Comparison of ENCODE assay signal across 8 cellular contexts in genomic region chr16:50326835-50327465, GRCh38. TPM values are rescaled to one million over a fixed set of nuclear protein-coding genes. Genes with fewer than 3 reads are reported as not detected.
A peak's percentile ranks its signal among the peaks of the same experiment; 100 is the strongest.
DNase-seq lines count a peak whose midpoint lies in the region; ATAC-seq, FAIRE-seq and TF ChIP-seq lines count a peak whose summit lies in the region.

No MANE protein-coding gene starts in this region.

- H3K27ac Mint-ChIP-seq in activated CD8-positive, alpha-beta T cell treated with anti-CD3 and anti-CD28 coated beads, Interleukin-2, amount 10 ng/mL, durations not matched to agents 7 days and 5 days, result peak overlapping the region; percentile 78
- no peak overlapping the region for H3K27ac Mint-ChIP-seq in progenitor cell of endocrine pancreas

- TF ChIP-seq CTCF in BJ (IDR thresholded peaks at IDR 0.05; ENCODE audit: insufficient read depth, low read depth, low read length) (peak; percentile 58), progenitor cell of endocrine pancreas (IDR thresholded peaks at IDR 0.05; ENCODE audit: unreplicated experiment) (peak; percentile 45)

- H3K4me3 ChIP-seq in BJ (ENCODE audit: low read depth, low read length), result no peak overlapping the region

- no peak overlapping the region for H3K4me3 Mint-ChIP-seq in activated CD8-positive, alpha-beta T cell treated with anti-CD3 and anti-CD28 coated beads, Interleukin-2, amount 10 ng/mL, durations not matched to agents 7 days and 5 days
- H3K4me3 Mint-ChIP-seq in progenitor cell of endocrine pancreas (ENCODE audit: low read depth), result no peak overlapping the region

- FAIRE-seq in HTR-8/SVneo (lab: Jason Lieb, UNC), result no peak

- TF ChIP-seq EP300 in Ishikawa (IDR thresholded peaks at IDR 0.05; ENCODE audit: borderline replicate concordance), result no peak

- peaks cover 62% of the 10 kb centered on the region for H3K4me1 Mint-ChIP-seq in activated CD8-positive, alpha-beta T cell treated with anti-CD3 and anti-CD28 coated beads, Interleukin-2, amount 10 ng/mL, durations not matched to agents 7 days and 5 days (ENCODE audit: low read depth)
- H3K4me1 Mint-ChIP-seq in progenitor cell of endocrine pancreas (ENCODE audit: low read depth), result peaks cover 4% of the 10 kb centered on the region

- DNase-seq in BJ (ENCODE audit: low read depth), result no peak
- peak; percentile 88 for DNase-seq in activated CD8-positive, alpha-beta T cell treated with anti-CD3 and anti-CD28 coated beads, Interleukin-2, amount 10 ng/mL, durations not matched to agents 7 days and 5 days
- no peak for DNase-seq in progenitor cell of endocrine pancreas (ENCODE audit: low spot score, unreplicated experiment)
- no peak for DNase-seq in DMS153 treated with DMSO at 0.1 percent for 48 hours (lab: John Stamatoyannopoulos, UW; ENCODE audit: unreplicated experiment)
- DNase-seq in HTR-8/SVneo (ENCODE audit: insufficient read length, low spot score), result no peak

- H3K27me3 Mint-ChIP-seq in activated CD8-positive, alpha-beta T cell treated with anti-CD3 and anti-CD28 coated beads, Interleukin-2, amount 10 ng/mL, durations not matched to agents 7 days and 5 days (ENCODE audit: low read depth), result no peaks in the 10 kb centered on the region
- no peaks in the 10 kb centered on the region for H3K27me3 Mint-ChIP-seq in progenitor cell of endocrine pancreas

- POLR2A ChIA-PET in BJ (lab: Charles Lee), result interaction anchor here (0.6 to 0.7 kb wide), 2 partner anchors 73 to 155 kb away, joined by 3 to 5 read pairs; no protein-coding TSS in a partner anchor
- POLR2A ChIA-PET in activated CD8-positive, alpha-beta T cell treated with anti-CD3 and anti-CD28 coated beads, Interleukin-2, amount 10 ng/mL, durations not matched to agents 7 days and 5 days (lab: Charles Lee), result interaction anchor here (0.8 to 4.8 kb wide), 12 partner anchors 12 to 479 kb away, joined by 3 to 38 read pairs (median 4); partner anchors contain the start of gene SNX20

- H3K9me3 Mint-ChIP-seq in activated CD8-positive, alpha-beta T cell treated with anti-CD3 and anti-CD28 coated beads, Interleukin-2, amount 10 ng/mL, durations not matched to agents 7 days and 5 days (ENCODE audit: insufficient read depth), result no peaks in the 10 kb centered on the region
- H3K9me3 Mint-ChIP-seq in progenitor cell of endocrine pancreas (ENCODE audit: low read depth), result no peaks in the 10 kb centered on the region

- ATAC-seq in GM19023 (IDR thresholded peaks at IDR 0.05; ENCODE audit: unreplicated experiment), result peak; percentile 76
- ATAC-seq in activated CD8-positive, alpha-beta T cell treated with anti-CD3 and anti-CD28 coated beads, Interleukin-2, amount 10 ng/mL, durations not matched to agents 7 days and 5 days, result peak; percentile 96
- peak; percentile 69 for ATAC-seq in esophagus mucosa

- H3K36me3 Mint-ChIP-seq in activated CD8-positive, alpha-beta T cell treated with anti-CD3 and anti-CD28 coated beads, Interleukin-2, amount 10 ng/mL, durations not matched to agents 7 days and 5 days (ENCODE audit: low read depth), result peaks cover 72% of the 10 kb centered on the region
- peaks cover 13% of the 10 kb centered on the region for H3K36me3 Mint-ChIP-seq in progenitor cell of endocrine pancreas (ENCODE audit: insufficient read depth)

- peak; percentile 40 for TF ChIP-seq RAD21 in Ishikawa (IDR thresholded peaks at IDR 0.05; ENCODE audit: low read depth)

- CTCF ChIA-PET in BJ (lab: Yijun Ruan, JAX), result interaction anchor here (0.9 to 2.2 kb wide), 18 partner anchors 11 to 479 kb away, joined by 3 to 12 read pairs (median 4); partner anchors contain the start of gene CNEP1R1
- CTCF ChIA-PET in activated CD8-positive, alpha-beta T cell treated with anti-CD3 and anti-CD28 coated beads, Interleukin-2, amount 10 ng/mL, durations not matched to agents 7 days and 5 days (lab: Charles Lee), result interaction anchor here (0.7 to 15.0 kb wide), 49 partner anchors 9 to 481 kb away, joined by 3 to 439 read pairs (median 5); partner anchors contain the start of genes ADCY7, CNEP1R1 and HEATR3

- H3K27me3 ChIP-seq in BJ (ENCODE audit: control insufficient read depth, insufficient read depth, low read length), result no peaks in the 10 kb centered on the region

- peaks cover 4% of the 10 kb centered on the region; the same call in 1 of the 2 replicates for H3K36me3 ChIP-seq in BJ (ENCODE audit: control insufficient read depth, insufficient read depth, low read length)

TF ChIP-seq in Ishikawa, 13 proteins besides CTCF, POLR2A, EP300 and RAD21:
- TF ChIP-seq CEBPB (IDR thresholded peaks at IDR 0.05) (no peak), YY1 (IDR thresholded peaks at IDR 0.05; ENCODE audit: low read depth) (no peak), TCF12 (IDR thresholded peaks at IDR 0.05; ENCODE audit: low read depth) (no peak), REST (IDR thresholded peaks at IDR 0.05; ENCODE audit: low read depth) (no peak), EGR1 (IDR thresholded peaks at IDR 0.05) (no peak), CREB1 (IDR thresholded peaks at IDR 0.05; ENCODE audit: low read depth) (no peak)

RNA-seq across cellular contexts. Expression of gene BRD7, which starts 41.8 kb away (rescaled TPM):
- polyA plus RNA-seq in BJ (2011; rRNA removed), result 30.3 and 51.7 TPM in 2 replicates
- polyA minus RNA-seq in BJ (2011; rRNA and poly(A)+ RNA removed), result 21.6 and 22.0 TPM in 2 replicates
- 10 to 100 TPM; 88.9 to 90.4 TPM for total RNA-seq in activated CD8-positive, alpha-beta T cell treated with anti-CD3 and anti-CD28 coated beads, Interleukin-2, amount 10 ng/mL, durations not matched to agents 7 days and 5 days
- total RNA-seq in esophagus mucosa (63.9 TPM), progenitor cell of endocrine pancreas (104 and 109 TPM in 2 replicates)
